Comparison of ENCODE assay signal across 1 cellular context in genomic region chr4:174757736-174758135, GRCh38.
TF ChIP-seq lines count a peak whose summit lies in the region.

No MANE protein-coding gene starts in this region.

TF ChIP-seq in GM23338, 12 proteins besides CTCF, POLR2A, EP300 and RAD21 (continued from another document):
- TF ChIP-seq, protein P1, sequence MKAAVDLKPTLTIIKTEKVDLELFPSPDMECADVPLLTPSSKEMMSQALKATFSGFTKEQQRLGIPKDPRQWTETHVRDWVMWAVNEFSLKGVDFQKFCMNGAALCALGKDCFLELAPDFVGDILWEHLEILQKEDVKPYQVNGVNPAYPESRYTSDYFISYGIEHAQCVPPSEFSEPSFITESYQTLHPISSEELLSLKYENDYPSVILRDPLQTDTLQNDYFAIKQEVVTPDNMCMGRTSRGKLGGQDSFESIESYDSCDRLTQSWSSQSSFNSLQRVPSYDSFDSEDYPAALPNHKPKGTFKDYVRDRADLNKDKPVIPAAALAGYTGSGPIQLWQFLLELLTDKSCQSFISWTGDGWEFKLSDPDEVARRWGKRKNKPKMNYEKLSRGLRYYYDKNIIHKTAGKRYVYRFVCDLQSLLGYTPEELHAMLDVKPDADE (IDR thresholded peaks at IDR 0.05): no peak
- TF ChIP-seq STAT1 (IDR thresholded peaks at IDR 0.05; ENCODE audit: unreplicated experiment) (no peak), POLR2AphosphoS5 (IDR thresholded peaks at IDR 0.05; ENCODE audit: low read depth) (no peak), CREB1 (CRISPR knock-in tag; IDR thresholded peaks at IDR 0.05; ENCODE audit: low read depth) (no peak), JUNB (IDR thresholded peaks at IDR 0.05; ENCODE audit: unreplicated experiment) (no peak), EZH2 (IDR thresholded peaks at IDR 0.05; ENCODE audit: low read depth, unreplicated experiment) (no peak), ZNF114 (CRISPR knock-in tag; IDR thresholded peaks at IDR 0.05) (no peak), NANOG (IDR thresholded peaks at IDR 0.05; ENCODE audit: borderline replicate concordance) (no peak)
- TF ChIP-seq, protein P2, sequence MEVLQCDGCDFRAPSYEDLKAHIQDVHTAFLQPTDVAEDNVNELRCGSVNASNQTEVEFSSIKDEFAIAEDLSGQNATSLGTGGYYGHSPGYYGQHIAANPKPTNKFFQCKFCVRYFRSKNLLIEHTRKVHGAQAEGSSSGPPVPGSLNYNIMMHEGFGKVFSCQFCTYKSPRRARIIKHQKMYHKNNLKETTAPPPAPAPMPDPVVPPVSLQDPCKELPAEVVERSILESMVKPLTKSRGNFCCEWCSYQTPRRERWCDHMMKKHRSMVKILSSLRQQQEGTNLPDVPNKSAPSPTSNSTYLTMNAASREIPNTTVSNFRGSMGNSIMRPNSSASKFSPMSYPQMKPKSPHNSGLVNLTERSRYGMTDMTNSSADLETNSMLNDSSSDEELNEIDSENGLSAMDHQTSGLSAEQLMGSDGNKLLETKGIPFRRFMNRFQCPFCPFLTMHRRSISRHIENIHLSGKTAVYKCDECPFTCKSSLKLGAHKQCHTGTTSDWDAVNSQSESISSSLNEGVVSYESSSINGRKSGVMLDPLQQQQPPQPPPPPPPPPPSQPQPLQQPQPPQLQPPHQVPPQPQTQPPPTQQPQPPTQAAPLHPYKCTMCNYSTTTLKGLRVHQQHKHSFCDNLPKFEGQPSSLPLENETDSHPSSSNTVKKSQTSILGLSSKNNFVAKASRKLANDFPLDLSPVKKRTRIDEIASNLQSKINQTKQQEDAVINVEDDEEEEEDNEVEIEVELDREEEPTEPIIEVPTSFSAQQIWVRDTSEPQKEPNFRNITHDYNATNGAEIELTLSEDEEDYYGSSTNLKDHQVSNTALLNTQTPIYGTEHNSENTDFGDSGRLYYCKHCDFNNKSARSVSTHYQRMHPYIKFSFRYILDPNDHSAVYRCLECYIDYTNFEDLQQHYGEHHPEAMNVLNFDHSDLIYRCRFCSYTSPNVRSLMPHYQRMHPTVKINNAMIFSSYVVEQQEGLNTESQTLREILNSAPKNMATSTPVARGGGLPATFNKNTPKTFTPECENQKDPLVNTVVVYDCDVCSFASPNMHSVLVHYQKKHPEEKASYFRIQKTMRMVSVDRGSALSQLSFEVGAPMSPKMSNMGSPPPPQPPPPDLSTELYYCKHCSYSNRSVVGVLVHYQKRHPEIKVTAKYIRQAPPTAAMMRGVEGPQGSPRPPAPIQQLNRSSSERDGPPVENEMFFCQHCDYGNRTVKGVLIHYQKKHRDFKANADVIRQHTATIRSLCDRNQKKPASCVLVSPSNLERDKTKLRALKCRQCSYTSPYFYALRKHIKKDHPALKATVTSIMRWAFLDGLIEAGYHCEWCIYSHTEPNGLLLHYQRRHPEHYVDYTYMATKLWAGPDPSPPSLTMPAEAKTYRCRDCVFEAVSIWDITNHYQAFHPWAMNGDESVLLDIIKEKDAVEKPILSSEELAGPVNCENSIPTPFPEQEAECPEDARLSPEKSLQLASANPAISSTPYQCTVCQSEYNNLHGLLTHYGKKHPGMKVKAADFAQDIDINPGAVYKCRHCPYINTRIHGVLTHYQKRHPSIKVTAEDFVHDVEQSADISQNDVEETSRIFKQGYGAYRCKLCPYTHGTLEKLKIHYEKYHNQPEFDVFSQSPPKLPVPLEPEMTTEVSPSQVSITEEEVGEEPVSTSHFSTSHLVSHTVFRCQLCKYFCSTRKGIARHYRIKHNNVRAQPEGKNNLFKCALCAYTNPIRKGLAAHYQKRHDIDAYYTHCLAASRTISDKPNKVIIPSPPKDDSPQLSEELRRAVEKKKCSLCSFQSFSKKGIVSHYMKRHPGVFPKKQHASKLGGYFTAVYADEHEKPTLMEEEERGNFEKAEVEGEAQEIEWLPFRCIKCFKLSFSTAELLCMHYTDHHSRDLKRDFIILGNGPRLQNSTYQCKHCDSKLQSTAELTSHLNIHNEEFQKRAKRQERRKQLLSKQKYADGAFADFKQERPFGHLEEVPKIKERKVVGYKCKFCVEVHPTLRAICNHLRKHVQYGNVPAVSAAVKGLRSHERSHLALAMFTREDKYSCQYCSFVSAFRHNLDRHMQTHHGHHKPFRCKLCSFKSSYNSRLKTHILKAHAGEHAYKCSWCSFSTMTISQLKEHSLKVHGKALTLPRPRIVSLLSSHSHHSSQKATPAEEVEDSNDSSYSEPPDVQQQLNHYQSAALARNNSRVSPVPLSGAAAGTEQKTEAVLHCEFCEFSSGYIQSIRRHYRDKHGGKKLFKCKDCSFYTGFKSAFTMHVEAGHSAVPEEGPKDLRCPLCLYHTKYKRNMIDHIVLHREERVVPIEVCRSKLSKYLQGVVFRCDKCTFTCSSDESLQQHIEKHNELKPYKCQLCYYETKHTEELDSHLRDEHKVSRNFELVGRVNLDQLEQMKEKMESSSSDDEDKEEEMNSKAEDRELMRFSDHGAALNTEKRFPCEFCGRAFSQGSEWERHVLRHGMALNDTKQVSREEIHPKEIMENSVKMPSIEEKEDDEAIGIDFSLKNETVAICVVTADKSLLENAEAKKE (CRISPR knock-in tag; IDR thresholded peaks at IDR 0.05): no peak
